ENCODE assay signal across 19 cellular contexts in the genomic region with DNA sequence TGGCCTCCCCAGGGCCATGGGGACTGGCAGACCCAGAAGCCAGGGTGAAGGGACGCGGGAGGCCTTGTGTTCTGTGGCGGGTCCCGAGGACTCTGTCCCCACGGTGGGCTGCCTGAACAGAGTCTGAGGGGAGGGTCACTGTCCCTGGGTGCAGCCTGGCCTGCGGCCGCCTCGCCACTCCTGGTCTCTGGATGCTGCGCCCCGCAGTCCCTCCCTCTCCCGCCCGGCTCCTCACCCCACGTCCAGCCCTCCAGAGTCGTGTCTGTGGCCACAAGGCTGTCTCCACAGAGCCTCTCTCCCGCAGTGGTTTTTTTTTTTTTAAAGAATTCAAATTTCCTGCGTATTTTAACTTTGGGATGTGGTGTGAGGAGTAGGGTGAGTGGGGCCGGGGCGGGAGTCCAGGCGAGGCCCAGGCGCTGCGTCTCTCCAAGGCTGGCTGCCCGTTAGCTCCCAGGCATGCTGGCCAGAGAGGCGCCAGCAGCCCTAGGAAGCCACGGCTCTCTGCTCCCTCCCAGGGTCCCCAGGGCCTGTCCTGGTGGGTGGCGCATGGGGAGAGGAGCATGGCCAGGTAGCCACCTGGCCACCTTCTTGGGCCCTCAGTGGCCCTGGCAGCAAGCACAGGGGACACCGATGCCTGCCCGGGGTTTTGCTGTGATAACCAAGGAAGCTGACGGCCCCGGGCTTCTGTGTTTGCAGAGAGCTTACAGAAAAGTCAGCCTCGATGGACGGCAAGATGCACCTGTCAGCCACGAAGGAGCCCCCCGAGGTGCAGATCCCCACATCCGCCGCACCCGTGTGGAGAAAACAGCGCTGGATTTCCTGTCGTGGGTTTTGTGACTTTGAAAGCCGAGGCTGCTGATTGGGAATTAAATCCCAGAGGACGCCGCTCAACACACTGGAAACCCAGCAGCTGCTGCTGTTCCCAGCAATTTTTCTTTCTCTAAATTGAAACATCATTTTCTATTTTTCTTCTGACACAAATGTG.
DNase-seq lines count a peak whose midpoint lies in the region; TF ChIP-seq lines count a peak whose summit lies in the region.
"Had no signal": no experiment of that assay in that cellular context is flagged by ENCODE, and none has a peak within 500 bp of the region (broad histone marks: within the 10 kb centered on the region; RNA-seq: fewer than 3 reads in every experiment).

No MANE protein-coding gene starts in this region.

- peaks cover under 1% of the 10 kb centered on the region for H3K36me3 Mint-ChIP-seq in MCF 10A (ENCODE audit: insufficient read depth, unreplicated experiment)
- no peaks in the 10 kb centered on the region for H3K36me3 Mint-ChIP-seq in nephron (ENCODE audit: low read depth)
- H3K36me3 Mint-ChIP-seq: immature natural killer cell had no signal

- H3K4me3 ChIP-seq in breast epithelium (no peak overlapping the region), dorsolateral prefrontal cortex (no peak overlapping the region), tibial artery (no peak overlapping the region)

- no peaks in the 10 kb centered on the region for H3K27me3 ChIP-seq in breast epithelium
- H3K27me3 ChIP-seq in dorsolateral prefrontal cortex, result peaks cover 0 to 27% (median 0%) of the 10 kb centered on the region in 45 donors
- H3K27me3 ChIP-seq in tibial artery, result no peaks in the 10 kb centered on the region

- intact Hi-C loops in breast epithelium (cut with DNase I; ENCODE audit: low total_unique reads), result no loop called here
- intact Hi-C loops in MCF 10A (cut with micrococcal nuclease), result no loop called here
- intact Hi-C loops in dorsolateral prefrontal cortex (cut with DNase I), result loop anchor here in 1 of 2 donors (5.0 kb wide), 1 partner anchor 121 kb away; no protein-coding TSS in a partner anchor
- intact Hi-C loops in tibial artery (cut with DNase I; ENCODE audit: low total_unique reads), result loop anchor here (10.0 kb wide), 2 partner anchors 66 to 114 kb away; no protein-coding TSS in a partner anchor

- DNase-seq in breast epithelium (ENCODE audit: low spot score in 2 of 2) (no peak), MCF 10A (ENCODE audit: unreplicated experiment) (no peak), dorsolateral prefrontal cortex (peak in 1 of 10 donors; percentile 37), tibial artery (no peak), GDM1 (lab: John Stamatoyannopoulos, UW) (no peak), KBM-7 (no peak), DMS79 (lab: John Stamatoyannopoulos, UW) (no peak)
- DNase-seq: activated B cell treated with CpG ODN at 0.5 μM for 24 hours; activated naive CD4-positive, alpha-beta T cell treated with anti-CD3 and anti-CD28 coated beads, Interleukin-2, amount 50 U/mL, for 16 hours; Caco-2; effector memory CD4-positive, alpha-beta T cell; foreskin keratinocyte; immature natural killer cell; NCI-H1694; NCI-H526; T-helper 1 cell had no signal

- no peak for TF ChIP-seq POLR2A in breast epithelium (IDR thresholded peaks at IDR 0.05)

- in situ Hi-C loops in KBM-7 (cut with MboI; ENCODE audit: low pct_unique_long_range_greater_than_20kb, low sequenced_read_pairs), result no loop called here

- H3K4me3 Mint-ChIP-seq in MCF 10A (ENCODE audit: unreplicated experiment) (no peak overlapping the region), nephron (peak overlapping the region; percentile 8 to 66 (median 51))
- H3K4me3 Mint-ChIP-seq: activated B cell treated with CpG ODN at 0.5 μM for 24 hours, immature natural killer cell had no signal

- H3K36me3 ChIP-seq in breast epithelium (no peaks in the 10 kb centered on the region), tibial artery (no peaks in the 10 kb centered on the region)

- POLR2A ChIA-PET in MCF 10A (lab: Yijun Ruan, JAX), result no interaction called here

- H3K9me3 Mint-ChIP-seq in MCF 10A (ENCODE audit: unreplicated experiment) (no peaks in the 10 kb centered on the region), nephron (no peaks in the 10 kb centered on the region)
- H3K9me3 Mint-ChIP-seq: activated B cell treated with CpG ODN at 0.5 μM for 24 hours, immature natural killer cell had no signal

- H3K4me1 ChIP-seq in breast epithelium, result peaks cover 15 to 24% of the 10 kb centered on the region in 2 donors
- H3K4me1 ChIP-seq in tibial artery, result peaks cover 17 to 100% (median 88%) of the 10 kb centered on the region in 4 donors
- H3K4me1 ChIP-seq: foreskin keratinocyte, parathyroid adenoma had no signal

- H3K27ac ChIP-seq in breast epithelium (peak overlapping the region; percentile 12 to 97), dorsolateral prefrontal cortex (peak overlapping the region in 35 of 59 donors; percentile 1 to 96 (median 56)), tibial artery (peak overlapping the region; percentile 90 to 93)
- H3K27ac ChIP-seq: foreskin keratinocyte, HL-60, parathyroid adenoma had no signal

- H3K4me1 Mint-ChIP-seq in MCF 10A (ENCODE audit: insufficient read depth, unreplicated experiment), result no peaks in the 10 kb centered on the region
- H3K4me1 Mint-ChIP-seq in nephron, result peaks cover 24% of the 10 kb centered on the region

- H3K27me3 Mint-ChIP-seq in MCF 10A (ENCODE audit: insufficient read depth, unreplicated experiment), result no peaks in the 10 kb centered on the region
- no peaks in the 10 kb centered on the region for H3K27me3 Mint-ChIP-seq in nephron (ENCODE audit: low read depth)
- H3K27me3 Mint-ChIP-seq: activated B cell treated with CpG ODN at 0.5 μM for 24 hours had no signal

- no peak for TF ChIP-seq CTCF in breast epithelium (IDR thresholded peaks at IDR 0.05)
- TF ChIP-seq CTCF in MCF 10A (IDR thresholded peaks at IDR 0.05; ENCODE audit: unreplicated experiment), result no peak
- no peak for TF ChIP-seq CTCF in dorsolateral prefrontal cortex (IDR thresholded peaks at IDR 0.05 in 54 of 56, conservative IDR thresholded peaks at IDR 0.05 in 2 of 56; ENCODE audit: low read depth in 1 of 56, partially characterized antibody in 56 of 56)
- TF ChIP-seq CTCF in nephron (IDR thresholded peaks at IDR 0.05; ENCODE audit: unreplicated experiment in 3 of 3), result no peak
- no peak for TF ChIP-seq CTCF in tibial artery (IDR thresholded peaks at IDR 0.05)

- BruUV-seq in MCF 10A (replicated peaks; lab: Mats Ljungman, UMichigan), result no TSS peak

- CTCF ChIA-PET in MCF 10A (lab: Yijun Ruan, JAX), result no interaction called here

- no peak overlapping the region for H3K27ac Mint-ChIP-seq in MCF 10A (ENCODE audit: low read depth, unreplicated experiment)
- H3K27ac Mint-ChIP-seq in nephron, result peak overlapping the region; percentile 85 to 90 (median 87)
- H3K27ac Mint-ChIP-seq: activated B cell treated with CpG ODN at 0.5 μM for 24 hours had no signal

- H3K9me3 ChIP-seq in breast epithelium (no peaks in the 10 kb centered on the region), tibial artery (no peaks in the 10 kb centered on the region)
- H3K9me3 ChIP-seq: Caco-2 had no signal
